ENCODE assay signal across 1 cellular context in the genomic region with DNA sequence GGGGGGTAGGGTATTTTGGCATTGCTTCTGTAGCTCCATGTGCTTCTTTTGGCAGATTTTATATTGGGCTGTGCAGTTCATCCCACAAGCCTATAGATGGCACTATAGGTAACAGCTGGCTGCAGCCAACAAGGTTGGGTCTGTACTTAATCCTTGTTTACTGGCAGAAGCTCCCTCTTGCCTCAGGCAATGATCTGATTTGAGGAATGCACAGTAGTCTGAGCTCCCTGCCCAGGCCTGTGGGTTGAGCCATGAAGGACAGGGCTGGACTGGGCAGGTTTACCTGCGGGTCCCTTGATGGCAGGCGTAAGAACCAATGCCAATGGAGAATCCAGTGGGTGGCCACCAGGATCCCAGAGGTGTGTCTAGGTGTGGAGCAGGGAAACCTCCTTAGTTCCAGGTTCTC.
TF ChIP-seq lines count a peak whose summit lies in the region.

No MANE protein-coding gene starts in this region.

TF ChIP-seq in GM12878, 131 proteins besides CTCF, POLR2A, EP300 and RAD21:
- TF ChIP-seq FOS (IDR thresholded peaks at IDR 0.05; ENCODE audit: borderline replicate concordance, extremely low read depth, insufficient read length): no peak
- no peak for TF ChIP-seq ZNF207 (IDR thresholded peaks at IDR 0.05; ENCODE audit: borderline replicate concordance)
- peak; percentile 50 for TF ChIP-seq SMC3 (IDR thresholded peaks at IDR 0.05; ENCODE audit: borderline replicate concordance, low read length)
- no peak for TF ChIP-seq CEBPB (IDR thresholded peaks at IDR 0.05; ENCODE audit: borderline replicate concordance in 1 of 2, low read depth in 2 of 2, low read length in 2 of 2)
- TF ChIP-seq POLR2AphosphoS2 (IDR thresholded peaks at IDR 0.05; ENCODE audit: low read depth, low read length): no peak
- TF ChIP-seq ZNF274 (IDR thresholded peaks at IDR 0.05; ENCODE audit: insufficient read depth, insufficient read length): no peak
- TF ChIP-seq TCF3 (IDR thresholded peaks at IDR 0.05; ENCODE audit: borderline replicate concordance, insufficient read depth, low read depth, low read length): 0 out of 2 replicates have a peak, but pooled peaks have one; percentile 22
- TF ChIP-seq POU2F2 (IDR thresholded peaks at IDR 0.05; ENCODE audit: borderline replicate concordance, low read depth, low read length): no peak
TF ChIP-seq in GM12878: peak in this region for 2.
